Comparison of ENCODE assay signal across 18 cellular contexts in the genomic region with DNA sequence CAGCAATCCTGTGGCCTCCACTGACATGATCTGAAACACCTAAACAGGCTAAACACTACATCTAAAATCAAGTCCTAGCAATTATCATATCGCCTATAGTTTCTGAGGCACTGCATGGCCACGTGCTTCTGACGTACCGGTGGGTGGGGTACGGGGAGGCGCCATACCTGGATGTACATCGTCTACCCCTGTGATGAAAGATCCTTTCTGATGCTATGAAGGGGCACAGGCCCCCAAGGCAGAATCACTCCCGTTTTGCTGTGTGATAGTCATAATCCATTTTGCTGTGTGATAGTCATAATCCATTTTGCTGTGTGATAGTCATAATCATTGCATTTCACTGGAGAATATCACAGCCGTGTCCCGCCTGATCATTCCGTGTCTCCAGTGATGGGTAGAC.
DNase-seq lines count a peak whose midpoint lies in the region; ATAC-seq and TF ChIP-seq lines count a peak whose summit lies in the region.
"Had no signal": no experiment of that assay in that cellular context is flagged by ENCODE, and none has a peak within 500 bp of the region (broad histone marks: within the 10 kb centered on the region; RNA-seq: fewer than 3 reads in every experiment).

No MANE protein-coding gene starts in this region.

- no peak overlapping the region for H3K27ac ChIP-seq in upper lobe of right lung
- H3K27ac ChIP-seq: BLaER1 had no signal

- H3K27me3 ChIP-seq in upper lobe of right lung = peaks cover 14% of the 10 kb centered on the region

- CTCF ChIA-PET in activated CD8-positive, alpha-beta memory T cell treated with anti-CD3 and anti-CD28 coated beads, Interleukin-2, amount 10 ng/mL, durations not matched to agents 7 days and 5 days (lab: Charles Lee) = no interaction called here

- H3K4me3 Mint-ChIP-seq in activated CD8-positive, alpha-beta memory T cell treated with anti-CD3 and anti-CD28 coated beads, Interleukin-2, amount 10 ng/mL, durations not matched to agents 7 days and 5 days = no peak overlapping the region
- no peak overlapping the region for H3K4me3 Mint-ChIP-seq in chondrocyte (ENCODE audit: unreplicated experiment)
- H3K4me3 Mint-ChIP-seq in stimulated activated naive CD8-positive, alpha-beta T cell treated with anti-CD3 and anti-CD28 coated beads, Interleukin-15, amount 100 ng/mL, for 72 hours = no peak overlapping the region
- H3K4me3 Mint-ChIP-seq: CD14-positive monocyte; CD4-positive, alpha-beta memory T cell; HFFc6 had no signal

- ATAC-seq in activated CD8-positive, alpha-beta memory T cell treated with anti-CD3 and anti-CD28 coated beads, Interleukin-2, amount 10 ng/mL, durations not matched to agents 7 days and 5 days = no peak
- ATAC-seq in upper lobe of right lung = no peak
- ATAC-seq in stimulated activated naive CD8-positive, alpha-beta T cell treated with anti-CD3 and anti-CD28 coated beads, Interleukin-15, amount 100 ng/mL, for 72 hours = no peak
- ATAC-seq: HCT116, HepG2 had no signal

- H3K36me3 ChIP-seq in upper lobe of right lung = no peaks in the 10 kb centered on the region
- H3K36me3 ChIP-seq: BLaER1 had no signal

- no peaks in the 10 kb centered on the region for H3K9me3 Mint-ChIP-seq in activated CD8-positive, alpha-beta memory T cell treated with anti-CD3 and anti-CD28 coated beads, Interleukin-2, amount 10 ng/mL, durations not matched to agents 7 days and 5 days (ENCODE audit: low read depth)
- peaks cover 21% of the 10 kb centered on the region for H3K9me3 Mint-ChIP-seq in chondrocyte (ENCODE audit: low read depth)
- peaks cover 0 to 20% of the 10 kb centered on the region in 2 donors for H3K9me3 Mint-ChIP-seq in stimulated activated naive CD8-positive, alpha-beta T cell treated with anti-CD3 and anti-CD28 coated beads, Interleukin-15, amount 100 ng/mL, for 72 hours

- TF ChIP-seq CTCF in chondrocyte (IDR thresholded peaks at IDR 0.05) (no peak), upper lobe of right lung (IDR thresholded peaks at IDR 0.05) (no peak)

- no peaks in the 10 kb centered on the region for H3K4me1 ChIP-seq in upper lobe of right lung

- H3K9me3 ChIP-seq in upper lobe of right lung = peaks cover 4% of the 10 kb centered on the region

- H3K36me3 Mint-ChIP-seq in activated CD8-positive, alpha-beta memory T cell treated with anti-CD3 and anti-CD28 coated beads, Interleukin-2, amount 10 ng/mL, durations not matched to agents 7 days and 5 days = no peaks in the 10 kb centered on the region
- peaks cover 2% of the 10 kb centered on the region for H3K36me3 Mint-ChIP-seq in chondrocyte (ENCODE audit: low read depth)
- H3K36me3 Mint-ChIP-seq: CD14-positive monocyte; CD4-positive, alpha-beta memory T cell had no signal

- intact Hi-C loops in upper lobe of right lung (cut with DNase I) = no loop called here

- no peaks in the 10 kb centered on the region for H3K27me3 Mint-ChIP-seq in activated CD8-positive, alpha-beta memory T cell treated with anti-CD3 and anti-CD28 coated beads, Interleukin-2, amount 10 ng/mL, durations not matched to agents 7 days and 5 days
- H3K27me3 Mint-ChIP-seq in chondrocyte (ENCODE audit: low read depth) = peaks cover 2% of the 10 kb centered on the region
- no peaks in the 10 kb centered on the region for H3K27me3 Mint-ChIP-seq in stimulated activated naive CD8-positive, alpha-beta T cell treated with anti-CD3 and anti-CD28 coated beads, Interleukin-15, amount 100 ng/mL, for 72 hours
- H3K27me3 Mint-ChIP-seq: CD4-positive, alpha-beta memory T cell had no signal

- peak; percentile 16 for DNase-seq in activated CD8-positive, alpha-beta memory T cell treated with anti-CD3 and anti-CD28 coated beads, Interleukin-2, amount 10 ng/mL, durations not matched to agents 7 days and 5 days
- DNase-seq in activated CD8-positive, alpha-beta memory T cell treated with anti-CD3 and anti-CD28 coated beads, Interleukin-2, amount 50 U/mL, for 48 hours = no peak
- peak; percentile 39 for DNase-seq in chondrocyte (ENCODE audit: low spot score)
- peak; percentile 72 for DNase-seq in mesenteric fat pad (ENCODE audit: low spot score)
- peak; percentile 27 for DNase-seq in upper lobe of right lung
- no peak for DNase-seq in stimulated activated naive CD8-positive, alpha-beta T cell treated with anti-CD3 and anti-CD28 coated beads, Interleukin-15, amount 100 ng/mL, for 72 hours
- DNase-seq in iPS-NIHi7 (ENCODE audit: extremely low spot score) = no peak
- DNase-seq: 8988T; CD4-positive, alpha-beta memory T cell; DMS79; GDM1; GOT3; H7; HFFc6 had no signal

- no peak overlapping the region for H3K4me3 ChIP-seq in upper lobe of right lung
- H3K4me3 ChIP-seq: BLaER1 had no signal

- H3K27ac Mint-ChIP-seq in activated CD8-positive, alpha-beta memory T cell treated with anti-CD3 and anti-CD28 coated beads, Interleukin-2, amount 10 ng/mL, durations not matched to agents 7 days and 5 days = no peak overlapping the region
- no peak overlapping the region for H3K27ac Mint-ChIP-seq in chondrocyte (ENCODE audit: unreplicated experiment)
- no peak overlapping the region for H3K27ac Mint-ChIP-seq in stimulated activated naive CD8-positive, alpha-beta T cell treated with anti-CD3 and anti-CD28 coated beads, Interleukin-15, amount 100 ng/mL, for 72 hours
- H3K27ac Mint-ChIP-seq: CD14-positive monocyte; CD4-positive, alpha-beta memory T cell; HFFc6 had no signal

- H3K4me1 Mint-ChIP-seq in activated CD8-positive, alpha-beta memory T cell treated with anti-CD3 and anti-CD28 coated beads, Interleukin-2, amount 10 ng/mL, durations not matched to agents 7 days and 5 days = no peaks in the 10 kb centered on the region
- no peaks in the 10 kb centered on the region for H3K4me1 Mint-ChIP-seq in chondrocyte (ENCODE audit: low read depth)
- H3K4me1 Mint-ChIP-seq in stimulated activated naive CD8-positive, alpha-beta T cell treated with anti-CD3 and anti-CD28 coated beads, Interleukin-15, amount 100 ng/mL, for 72 hours = no peaks in the 10 kb centered on the region
- H3K4me1 Mint-ChIP-seq: CD14-positive monocyte; CD4-positive, alpha-beta memory T cell had no signal

Comparison
In these comparisons a context has a peak if more than half of its experiments do, and no peak if none do; other contexts are left out.
1. DNase-seq: peak in activated CD8-positive, alpha-beta memory T cell treated with anti-CD3 and anti-CD28 coated beads, Interleukin-2, amount 10 ng/mL, durations not matched to agents 7 days and 5 days (single experiment), chondrocyte (single experiment), mesenteric fat pad (single experiment) and upper lobe of right lung (single experiment); none in activated CD8-positive, alpha-beta memory T cell treated with anti-CD3 and anti-CD28 coated beads, Interleukin-2, amount 50 U/mL, for 48 hours (single experiment), stimulated activated naive CD8-positive, alpha-beta T cell treated with anti-CD3 and anti-CD28 coated beads, Interleukin-15, amount 100 ng/mL, for 72 hours (0 of 2) and iPS-NIHi7 (single experiment).